1 cellular context compared by ENCODE assay signal in genomic region chr19:2650515-2650914, GRCh38.
TF ChIP-seq lines count a peak whose summit lies in the region.

No MANE protein-coding gene starts in this region.

TF ChIP-seq in HepG2, 621 proteins besides CTCF, POLR2A, EP300 and RAD21 (continued from another document):
- TF ChIP-seq THRA (CRISPR knock-in tag; IDR thresholded peaks at IDR 0.05; ENCODE audit: borderline replicate concordance) (peak; percentile 94; the same call in 1 of the 2 replicates), ZSCAN20 (CRISPR knock-in tag; IDR thresholded peaks at IDR 0.05; ENCODE audit: borderline replicate concordance) (peak; percentile 77; the same call in 1 of the 2 replicates), NCOR1 (IDR thresholded peaks at IDR 0.05; ENCODE audit: borderline replicate concordance, low read length) (peak; percentile 83; the same call in 1 of the 2 replicates), MEIS2 (CRISPR knock-in tag; IDR thresholded peaks at IDR 0.05) (peak; percentile 43; the same call in 1 of the 2 replicates), SPEN (CRISPR knock-in tag; IDR thresholded peaks at IDR 0.05; ENCODE audit: low read depth) (0 out of 2 replicates have a peak, but pooled peaks have one; percentile 39), ZNF660 (CRISPR knock-in tag; IDR thresholded peaks at IDR 0.05; ENCODE audit: borderline replicate concordance, low read depth) (no peak), ZNF580 (CRISPR knock-in tag; IDR thresholded peaks at IDR 0.05; ENCODE audit: borderline replicate concordance, low read depth) (peak; percentile 41; the same call in 1 of the 2 replicates), HOXA3 (CRISPR knock-in tag; IDR thresholded peaks at IDR 0.05) (peak; percentile 65; the same call in 1 of the 2 replicates), ZMYM3 (CRISPR knock-in tag; IDR thresholded peaks at IDR 0.05) (peak; percentile 90), SMAD1 (CRISPR knock-in tag; IDR thresholded peaks at IDR 0.05; ENCODE audit: borderline replicate concordance, low read depth) (0 out of 2 replicates have a peak, but pooled peaks have one; percentile 56), ZNF749 (CRISPR knock-in tag; IDR thresholded peaks at IDR 0.05; ENCODE audit: borderline replicate concordance) (no peak), FOXP4 (CRISPR knock-in tag; IDR thresholded peaks at IDR 0.05) (0 out of 2 replicates have a peak, but pooled peaks have one; percentile 19), ZNF331 (CRISPR knock-in tag; IDR thresholded peaks at IDR 0.05) (peak; percentile 18; the same call in 1 of the 2 replicates), ZBTB7B (CRISPR knock-in tag; IDR thresholded peaks at IDR 0.05) (0 out of 2 replicates have a peak, but pooled peaks have one; percentile 25), MYC (CRISPR knock-in tag; IDR thresholded peaks at IDR 0.05; ENCODE audit: borderline replicate concordance) (peak; percentile 66; the same call in 1 of the 2 replicates), MTA1 (CRISPR knock-in tag; IDR thresholded peaks at IDR 0.05; ENCODE audit: borderline replicate concordance) (0 out of 2 replicates have a peak, but pooled peaks have one; percentile 61), IKZF4 (CRISPR knock-in tag; IDR thresholded peaks at IDR 0.05; ENCODE audit: borderline replicate concordance, low read depth, not compliant biosample characterization) (no peak), TEAD3 (CRISPR knock-in tag; optimal IDR thresholded peaks at IDR 0.05; ENCODE audit: borderline replicate concordance) (peak; percentile 39), MXD4 (CRISPR knock-in tag; IDR thresholded peaks at IDR 0.05) (0 out of 2 replicates have a peak, but pooled peaks have one; percentile 31), SMYD3 (CRISPR knock-in tag; IDR thresholded peaks at IDR 0.05) (no peak), HMG20B (CRISPR knock-in tag; conservative IDR thresholded peaks at IDR 0.05) (no peak), HIVEP1 (CRISPR knock-in tag; IDR thresholded peaks at IDR 0.05) (0 out of 2 replicates have a peak, but pooled peaks have one; percentile 17), KDM5B (CRISPR knock-in tag; IDR thresholded peaks at IDR 0.05; ENCODE audit: borderline replicate concordance) (no peak; the same call in 1 of the 2 replicates), KDM2A (CRISPR knock-in tag; IDR thresholded peaks at IDR 0.05; ENCODE audit: borderline replicate concordance, low read depth) (peak; percentile 53; the same call in 1 of the 2 replicates), IKZF5 (CRISPR knock-in tag; IDR thresholded peaks at IDR 0.05) (peak; percentile 35; the same call in 1 of the 2 replicates), HNF4A (CRISPR knock-in tag; IDR thresholded peaks at IDR 0.05) (peak; percentile 83)
- TF ChIP-seq, protein P1, sequence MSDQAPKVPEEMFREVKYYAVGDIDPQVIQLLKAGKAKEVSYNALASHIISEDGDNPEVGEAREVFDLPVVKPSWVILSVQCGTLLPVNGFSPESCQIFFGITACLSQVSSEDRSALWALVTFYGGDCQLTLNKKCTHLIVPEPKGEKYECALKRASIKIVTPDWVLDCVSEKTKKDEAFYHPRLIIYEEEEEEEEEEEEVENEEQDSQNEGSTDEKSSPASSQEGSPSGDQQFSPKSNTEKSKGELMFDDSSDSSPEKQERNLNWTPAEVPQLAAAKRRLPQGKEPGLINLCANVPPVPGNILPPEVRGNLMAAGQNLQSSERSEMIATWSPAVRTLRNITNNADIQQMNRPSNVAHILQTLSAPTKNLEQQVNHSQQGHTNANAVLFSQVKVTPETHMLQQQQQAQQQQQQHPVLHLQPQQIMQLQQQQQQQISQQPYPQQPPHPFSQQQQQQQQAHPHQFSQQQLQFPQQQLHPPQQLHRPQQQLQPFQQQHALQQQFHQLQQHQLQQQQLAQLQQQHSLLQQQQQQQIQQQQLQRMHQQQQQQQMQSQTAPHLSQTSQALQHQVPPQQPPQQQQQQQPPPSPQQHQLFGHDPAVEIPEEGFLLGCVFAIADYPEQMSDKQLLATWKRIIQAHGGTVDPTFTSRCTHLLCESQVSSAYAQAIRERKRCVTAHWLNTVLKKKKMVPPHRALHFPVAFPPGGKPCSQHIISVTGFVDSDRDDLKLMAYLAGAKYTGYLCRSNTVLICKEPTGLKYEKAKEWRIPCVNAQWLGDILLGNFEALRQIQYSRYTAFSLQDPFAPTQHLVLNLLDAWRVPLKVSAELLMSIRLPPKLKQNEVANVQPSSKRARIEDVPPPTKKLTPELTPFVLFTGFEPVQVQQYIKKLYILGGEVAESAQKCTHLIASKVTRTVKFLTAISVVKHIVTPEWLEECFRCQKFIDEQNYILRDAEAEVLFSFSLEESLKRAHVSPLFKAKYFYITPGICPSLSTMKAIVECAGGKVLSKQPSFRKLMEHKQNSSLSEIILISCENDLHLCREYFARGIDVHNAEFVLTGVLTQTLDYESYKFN (CRISPR knock-in tag; conservative IDR thresholded peaks at IDR 0.05), result peak; percentile 62
- TF ChIP-seq, protein P2, sequence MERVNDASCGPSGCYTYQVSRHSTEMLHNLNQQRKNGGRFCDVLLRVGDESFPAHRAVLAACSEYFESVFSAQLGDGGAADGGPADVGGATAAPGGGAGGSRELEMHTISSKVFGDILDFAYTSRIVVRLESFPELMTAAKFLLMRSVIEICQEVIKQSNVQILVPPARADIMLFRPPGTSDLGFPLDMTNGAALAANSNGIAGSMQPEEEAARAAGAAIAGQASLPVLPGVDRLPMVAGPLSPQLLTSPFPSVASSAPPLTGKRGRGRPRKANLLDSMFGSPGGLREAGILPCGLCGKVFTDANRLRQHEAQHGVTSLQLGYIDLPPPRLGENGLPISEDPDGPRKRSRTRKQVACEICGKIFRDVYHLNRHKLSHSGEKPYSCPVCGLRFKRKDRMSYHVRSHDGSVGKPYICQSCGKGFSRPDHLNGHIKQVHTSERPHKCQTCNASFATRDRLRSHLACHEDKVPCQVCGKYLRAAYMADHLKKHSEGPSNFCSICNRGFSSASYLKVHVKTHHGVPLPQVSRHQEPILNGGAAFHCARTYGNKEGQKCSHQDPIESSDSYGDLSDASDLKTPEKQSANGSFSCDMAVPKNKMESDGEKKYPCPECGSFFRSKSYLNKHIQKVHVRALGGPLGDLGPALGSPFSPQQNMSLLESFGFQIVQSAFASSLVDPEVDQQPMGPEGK (CRISPR knock-in tag; IDR thresholded peaks at IDR 0.05), result 0 out of 2 replicates have a peak, but pooled peaks have one; percentile 15
- TF ChIP-seq, protein P3, sequence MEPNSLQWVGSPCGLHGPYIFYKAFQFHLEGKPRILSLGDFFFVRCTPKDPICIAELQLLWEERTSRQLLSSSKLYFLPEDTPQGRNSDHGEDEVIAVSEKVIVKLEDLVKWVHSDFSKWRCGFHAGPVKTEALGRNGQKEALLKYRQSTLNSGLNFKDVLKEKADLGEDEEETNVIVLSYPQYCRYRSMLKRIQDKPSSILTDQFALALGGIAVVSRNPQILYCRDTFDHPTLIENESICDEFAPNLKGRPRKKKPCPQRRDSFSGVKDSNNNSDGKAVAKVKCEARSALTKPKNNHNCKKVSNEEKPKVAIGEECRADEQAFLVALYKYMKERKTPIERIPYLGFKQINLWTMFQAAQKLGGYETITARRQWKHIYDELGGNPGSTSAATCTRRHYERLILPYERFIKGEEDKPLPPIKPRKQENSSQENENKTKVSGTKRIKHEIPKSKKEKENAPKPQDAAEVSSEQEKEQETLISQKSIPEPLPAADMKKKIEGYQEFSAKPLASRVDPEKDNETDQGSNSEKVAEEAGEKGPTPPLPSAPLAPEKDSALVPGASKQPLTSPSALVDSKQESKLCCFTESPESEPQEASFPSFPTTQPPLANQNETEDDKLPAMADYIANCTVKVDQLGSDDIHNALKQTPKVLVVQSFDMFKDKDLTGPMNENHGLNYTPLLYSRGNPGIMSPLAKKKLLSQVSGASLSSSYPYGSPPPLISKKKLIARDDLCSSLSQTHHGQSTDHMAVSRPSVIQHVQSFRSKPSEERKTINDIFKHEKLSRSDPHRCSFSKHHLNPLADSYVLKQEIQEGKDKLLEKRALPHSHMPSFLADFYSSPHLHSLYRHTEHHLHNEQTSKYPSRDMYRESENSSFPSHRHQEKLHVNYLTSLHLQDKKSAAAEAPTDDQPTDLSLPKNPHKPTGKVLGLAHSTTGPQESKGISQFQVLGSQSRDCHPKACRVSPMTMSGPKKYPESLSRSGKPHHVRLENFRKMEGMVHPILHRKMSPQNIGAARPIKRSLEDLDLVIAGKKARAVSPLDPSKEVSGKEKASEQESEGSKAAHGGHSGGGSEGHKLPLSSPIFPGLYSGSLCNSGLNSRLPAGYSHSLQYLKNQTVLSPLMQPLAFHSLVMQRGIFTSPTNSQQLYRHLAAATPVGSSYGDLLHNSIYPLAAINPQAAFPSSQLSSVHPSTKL (CRISPR knock-in tag; IDR thresholded peaks at IDR 0.05), result peak; percentile 71
